ENCODE assay signal across 1 cellular context in the genomic region with DNA sequence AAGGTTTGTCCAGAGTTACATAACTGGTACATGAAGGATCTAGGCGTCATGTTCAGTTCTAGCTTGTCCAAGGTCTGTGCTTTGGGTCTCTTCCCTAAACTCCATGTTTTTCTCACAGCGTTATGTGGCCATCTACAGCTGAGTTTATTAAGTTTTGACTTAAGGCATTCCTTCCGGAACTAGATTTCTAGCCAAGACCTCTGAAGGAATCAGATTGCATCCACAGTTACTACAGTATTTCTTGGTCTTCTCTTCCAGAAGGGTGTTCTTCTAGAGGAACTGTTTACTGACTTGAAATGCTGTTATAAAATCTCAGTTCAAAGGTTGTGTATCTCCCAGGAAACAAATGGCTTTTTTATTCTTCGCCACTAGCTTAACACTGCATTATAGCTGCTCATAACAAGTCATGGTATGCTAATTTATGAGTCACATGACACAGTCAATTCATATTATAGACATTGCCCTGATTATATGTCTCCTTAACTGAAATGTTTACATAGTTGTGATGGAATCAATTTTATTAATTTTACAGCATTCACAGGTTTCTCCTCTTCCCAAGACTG.
TF ChIP-seq lines count a peak whose summit lies in the region.

No MANE protein-coding gene starts in this region.

TF ChIP-seq in K562, 482 proteins besides CTCF, POLR2A, EP300 and RAD21:
- TF ChIP-seq HMG20B (CRISPR knock-in tag; IDR thresholded peaks at IDR 0.05), result no peak
- peak; percentile 75 for TF ChIP-seq TFE3 (CRISPR knock-in tag; IDR thresholded peaks at IDR 0.05)
- TF ChIP-seq DIDO1 (tag; IDR thresholded peaks at IDR 0.05; ENCODE audit: low read depth), result no peak
- TF ChIP-seq MAFF (IDR thresholded peaks at IDR 0.05; ENCODE audit: low read length), result no peak
- no peak for TF ChIP-seq SP2 (IDR thresholded peaks at IDR 0.05; ENCODE audit: extremely low read depth, low read depth, low read length, poor library complexity, severe bottlenecking)
